ENCODE assay signal across 9 cellular contexts in genomic region chr17:59378621-59379194, GRCh38. TPM values are rescaled to one million over a fixed set of nuclear protein-coding genes. Genes with fewer than 3 reads are reported as not detected.
DNase-seq lines count a peak whose midpoint lies in the region; FAIRE-seq and TF ChIP-seq lines count a peak whose summit lies in the region.
"Had no signal": no experiment of that assay in that cellular context is flagged by ENCODE, and none has a peak within 500 bp of the region (broad histone marks: within the 10 kb centered on the region; RNA-seq: fewer than 3 reads in every experiment).

No MANE protein-coding gene starts in this region.

- intact Hi-C loops in activated T-helper 2 cell treated with anti-CD3 and anti-CD28 coated beads, Interferon-gamma antibody, Interleukin-2, Interleukin-4, amounts not matched to agents 10 μg/mL and 5 μg/mL and 100 μg/mL, durations not matched to agents 14 hours and 24 hours and 36 hours (cut with micrococcal nuclease) = no loop called here

- peak overlapping the region; percentile 67 for H2BK12ac ChIP-seq in trophoblast cell (ENCODE audit: low read length)

- no peak for TF ChIP-seq CTCF in glutamatergic neuron (IDR thresholded peaks at IDR 0.05; ENCODE audit: partially characterized antibody, unreplicated experiment)

- H3K27ac ChIP-seq in trophoblast cell (ENCODE audit: low read depth, low read length) = peak overlapping the region; percentile 67

- no peak for FAIRE-seq in GM12891 (lab: Jason Lieb, UNC)

- peak overlapping the region; percentile 75 for H2BK120ac ChIP-seq in trophoblast cell (ENCODE audit: insufficient read depth, low read length, poor library complexity)

- peak overlapping the region; percentile 73 for H3K4ac ChIP-seq in trophoblast cell (ENCODE audit: low read depth, low read length)

- DNase-seq in AG20443 (ENCODE audit: low spot score) (peak; percentile 91), adipocyte (ENCODE audit: low read depth) (peak; percentile 69), glutamatergic neuron (no peak), trophoblast cell (peak; percentile 61 to 74), NK-92 (lab: John Stamatoyannopoulos, UW; ENCODE audit: unreplicated experiment) (no peak), GM12891 (ENCODE audit: insufficient read length, low spot score) (no peak)
- DNase-seq in effector CD4-positive, alpha-beta T cell = no peak
- no peak for DNase-seq in activated T-helper 2 cell treated with anti-CD3 and anti-CD28 coated beads, Interferon-gamma antibody, Interleukin-2, Interleukin-4, amounts not matched to agents 10 μg/mL and 5 μg/mL and 100 μg/mL, durations not matched to agents 14 hours and 24 hours and 36 hours (ENCODE audit: low spot score)
- DNase-seq: NCI-H1105 treated with DMSO at 0.1 percent for 48 hours had no signal

- H3K79me2 ChIP-seq in trophoblast cell (ENCODE audit: control insufficient read depth, insufficient read depth, low read length, poor library complexity) = no peaks in the 10 kb centered on the region

- peaks cover 2% of the 10 kb centered on the region for H3K27me3 Mint-ChIP-seq in glutamatergic neuron (ENCODE audit: unreplicated experiment)
- H3K27me3 Mint-ChIP-seq in activated T-helper 2 cell treated with anti-CD3 and anti-CD28 coated beads, Interferon-gamma antibody, Interleukin-2, Interleukin-4, amounts not matched to agents 10 μg/mL and 5 μg/mL and 100 μg/mL, durations not matched to agents 14 hours and 24 hours and 36 hours (ENCODE audit: low read depth) = no peaks in the 10 kb centered on the region

- H3K4me3 ChIP-seq in adipocyte (ENCODE audit: low read length) (peak overlapping the region; percentile 32), trophoblast cell (ENCODE audit: low read depth, low read length) (no peak overlapping the region)

- H2BK5ac ChIP-seq in trophoblast cell (ENCODE audit: low read depth, low read length, poor library complexity) = peak overlapping the region; percentile 65

- TF ChIP-seq POLR2A in GM12891 (IDR thresholded peaks at IDR 0.05; ENCODE audit: low read depth, low read length) = no peak

- H3K23ac ChIP-seq in trophoblast cell (ENCODE audit: low read length) = no peak overlapping the region

- H2AK5ac ChIP-seq in trophoblast cell (ENCODE audit: low read length) = no peak overlapping the region

- H3K9ac ChIP-seq in adipocyte (ENCODE audit: low read length) = peak overlapping the region; percentile 48
- no peak overlapping the region for H3K9ac ChIP-seq in trophoblast cell (ENCODE audit: low read length)

- H3K79me1 ChIP-seq in trophoblast cell (ENCODE audit: low read length) = peaks cover 10% of the 10 kb centered on the region

- peak overlapping the region; percentile 67 for H4K91ac ChIP-seq in trophoblast cell (ENCODE audit: low read depth, low read length)

- H4K12ac ChIP-seq in trophoblast cell (ENCODE audit: low read depth, low read length) = no peak overlapping the region

- H3K27me3 ChIP-seq in adipocyte (replicated peaks; ENCODE audit: control insufficient read depth, insufficient read depth, low read length) (no peaks in the 10 kb centered on the region), trophoblast cell (ENCODE audit: insufficient read depth, low read length) (no peaks in the 10 kb centered on the region)

- H3K9me3 ChIP-seq in adipocyte (ENCODE audit: control insufficient read depth, low read length) (no peaks in the 10 kb centered on the region), trophoblast cell (ENCODE audit: insufficient read depth, low read depth, low read length) (no peaks in the 10 kb centered on the region)

- peak overlapping the region; percentile 58 for H4K8ac ChIP-seq in trophoblast cell (ENCODE audit: low read depth, low read length)

- peak overlapping the region; percentile 69 for H3K14ac ChIP-seq in trophoblast cell (ENCODE audit: low read length)

- H3K9me3 Mint-ChIP-seq in glutamatergic neuron (ENCODE audit: unreplicated experiment) = no peaks in the 10 kb centered on the region
- no peaks in the 10 kb centered on the region for H3K9me3 Mint-ChIP-seq in activated T-helper 2 cell treated with anti-CD3 and anti-CD28 coated beads, Interferon-gamma antibody, Interleukin-2, Interleukin-4, amounts not matched to agents 10 μg/mL and 5 μg/mL and 100 μg/mL, durations not matched to agents 14 hours and 24 hours and 36 hours

- H3K36me3 ChIP-seq in adipocyte (ENCODE audit: control insufficient read depth, insufficient read depth, low read length, severe bottlenecking) (peaks cover 8% of the 10 kb centered on the region), trophoblast cell (ENCODE audit: control insufficient read depth in 1 of 2, insufficient read depth in 2 of 2, low read length in 2 of 2) (peaks cover 8 to 9% of the 10 kb centered on the region in 2 experiments)

- H2AFZ ChIP-seq in trophoblast cell (ENCODE audit: insufficient read depth, low read length, poor library complexity) = no peak overlapping the region

- peak overlapping the region; percentile 50 for H3K4me3 Mint-ChIP-seq in glutamatergic neuron (ENCODE audit: unreplicated experiment)
- no peak overlapping the region for H3K4me3 Mint-ChIP-seq in activated T-helper 2 cell treated with anti-CD3 and anti-CD28 coated beads, Interferon-gamma antibody, Interleukin-2, Interleukin-4, amounts not matched to agents 10 μg/mL and 5 μg/mL and 100 μg/mL, durations not matched to agents 14 hours and 24 hours and 36 hours (ENCODE audit: low read depth)

- WGBS in trophoblast cell (ENCODE audit: extremely low coverage, insufficient coverage, insufficient read length) = no CpG with 5 or more reads among the region's 7 CpGs

- H3K4me1 ChIP-seq in adipocyte (ENCODE audit: control insufficient read depth, insufficient read depth, low read length) = peaks cover 69% of the 10 kb centered on the region
- H3K4me1 ChIP-seq in trophoblast cell (ENCODE audit: control insufficient read depth in 1 of 2, insufficient read depth in 2 of 2, low read length in 2 of 2) = peaks cover 15 to 25% of the 10 kb centered on the region in 2 experiments

- no peak overlapping the region for H3K4me2 ChIP-seq in trophoblast cell (ENCODE audit: low read length)

- H3K4me1 Mint-ChIP-seq in glutamatergic neuron (ENCODE audit: low read depth, unreplicated experiment) = peaks cover 31% of the 10 kb centered on the region
- peaks cover 35% of the 10 kb centered on the region for H3K4me1 Mint-ChIP-seq in activated T-helper 2 cell treated with anti-CD3 and anti-CD28 coated beads, Interferon-gamma antibody, Interleukin-2, Interleukin-4, amounts not matched to agents 10 μg/mL and 5 μg/mL and 100 μg/mL, durations not matched to agents 14 hours and 24 hours and 36 hours (ENCODE audit: low read depth)

- no peaks in the 10 kb centered on the region for H3K36me3 Mint-ChIP-seq in glutamatergic neuron (ENCODE audit: unreplicated experiment)
- H3K36me3 Mint-ChIP-seq in activated T-helper 2 cell treated with anti-CD3 and anti-CD28 coated beads, Interferon-gamma antibody, Interleukin-2, Interleukin-4, amounts not matched to agents 10 μg/mL and 5 μg/mL and 100 μg/mL, durations not matched to agents 14 hours and 24 hours and 36 hours (ENCODE audit: low read depth) = peaks cover 8% of the 10 kb centered on the region

- H3K27ac Mint-ChIP-seq in glutamatergic neuron (ENCODE audit: unreplicated experiment) = peak overlapping the region; percentile 42
- no peak overlapping the region for H3K27ac Mint-ChIP-seq in activated T-helper 2 cell treated with anti-CD3 and anti-CD28 coated beads, Interferon-gamma antibody, Interleukin-2, Interleukin-4, amounts not matched to agents 10 μg/mL and 5 μg/mL and 100 μg/mL, durations not matched to agents 14 hours and 24 hours and 36 hours

- peak overlapping the region; percentile 84 for H3K18ac ChIP-seq in trophoblast cell (ENCODE audit: low read length)

TF ChIP-seq in GM12891, 5 proteins besides CTCF, POLR2A, EP300 and RAD21:
- TF ChIP-seq PAX5 (IDR thresholded peaks at IDR 0.05; ENCODE audit: insufficient read depth, low read length, severe bottlenecking) (no peak), POLR2AphosphoS5 (IDR thresholded peaks at IDR 0.05; ENCODE audit: low read depth, low read length) (no peak), SPI1 (IDR thresholded peaks at IDR 0.05; ENCODE audit: low read depth, low read length) (no peak), POU2F2 (IDR thresholded peaks at IDR 0.05; ENCODE audit: low read depth, low read length) (no peak), TAF1 (IDR thresholded peaks at IDR 0.05; ENCODE audit: low read depth, low read length) (no peak)

RNA-seq across cellular contexts. Expression of gene YPEL2, which starts 47.3 kb away (rescaled TPM):
- total RNA-seq in glutamatergic neuron (ENCODE audit: unreplicated experiment) = 20.8 TPM
- polyA plus RNA-seq in trophoblast cell (2013) = 17.0 and 17.3 TPM in 2 replicates
- 1.3 TPM for polyA plus RNA-seq in GM12891 (2012; ENCODE audit: low read depth, missing spikeins)
- 5.0 and 5.3 TPM in 2 replicates for total RNA-seq in activated T-helper 2 cell treated with anti-CD3 and anti-CD28 coated beads, Interferon-gamma antibody, Interleukin-2, Interleukin-4, amounts not matched to agents 10 μg/mL and 5 μg/mL and 100 μg/mL, durations not matched to agents 14 hours and 24 hours and 36 hours

Comparison
In these comparisons a context has a peak if more than half of its experiments do, and no peak if none do; other contexts are left out.
1. DNase-seq: peak in AG20443 (single experiment), adipocyte (single experiment) and trophoblast cell (2 of 2); none in glutamatergic neuron (single experiment), NK-92 (single experiment), GM12891 (single experiment), effector CD4-positive, alpha-beta T cell (single experiment) and activated T-helper 2 cell treated with anti-CD3 and anti-CD28 coated beads, Interferon-gamma antibody, Interleukin-2, Interleukin-4, amounts not matched to agents 10 μg/mL and 5 μg/mL and 100 μg/mL, durations not matched to agents 14 hours and 24 hours and 36 hours (single experiment).